15 cellular contexts compared by ENCODE assay signal in genomic region chr22:20060700-20061480, GRCh38. TPM values are rescaled to one million over a fixed set of nuclear protein-coding genes. Genes with fewer than 3 reads are reported as not detected.
DNase-seq lines count a peak whose midpoint lies in the region; ATAC-seq and TF ChIP-seq lines count a peak whose summit lies in the region.
"Had no signal": no experiment of that assay in that cellular context is flagged by ENCODE, and none has a peak within 500 bp of the region (broad histone marks: within the 10 kb centered on the region; RNA-seq: fewer than 3 reads in every experiment).

No MANE protein-coding gene starts in this region.

- H4K91ac ChIP-seq in H9 (ENCODE audit: insufficient read length, low read depth, low read length), result no peak overlapping the region

- H2AK5ac ChIP-seq in H9 (ENCODE audit: insufficient read length, low read length), result no peak overlapping the region

- H2BK12ac ChIP-seq in H9 (ENCODE audit: insufficient read length, low read depth, low read length), result no peak overlapping the region

- H3K9ac ChIP-seq in H9 (ENCODE audit: extremely low read depth, insufficient read length, low read length), result no peak overlapping the region
- no peak overlapping the region for H3K9ac ChIP-seq in endodermal cell (ENCODE audit: extremely low read depth, low read length, poor library complexity, severe bottlenecking)

- H2BK15ac ChIP-seq in H9 (ENCODE audit: low read depth, low read length), result no peak overlapping the region

- H4K5ac ChIP-seq in H9 (ENCODE audit: insufficient read length, low read depth, low read length), result no peak overlapping the region

- H3K9me3 ChIP-seq in H9 (ENCODE audit: control insufficient read depth, low read depth, low read length) (no peaks in the 10 kb centered on the region), endodermal cell (ENCODE audit: control insufficient read depth, low read length) (no peaks in the 10 kb centered on the region)
- H3K9me3 ChIP-seq: suprapubic skin had no signal

- H3K14ac ChIP-seq in H9 (ENCODE audit: insufficient read depth, low read length), result no peak overlapping the region

- no peak overlapping the region for H3K4me3 ChIP-seq in GM06990 (replicated peaks; ENCODE audit: low read depth, low read length)
- H3K4me3 ChIP-seq in endodermal cell (ENCODE audit: low read length), result no peak overlapping the region
- H3K4me3 ChIP-seq: smooth muscle cell, suprapubic skin had no signal

- H3K4me1 Mint-ChIP-seq in H9 (no peaks in the 10 kb centered on the region), endodermal cell (no peaks in the 10 kb centered on the region)

- H3K18ac ChIP-seq in H9 (ENCODE audit: insufficient read length, low read depth, low read length), result no peak overlapping the region

- H3K36me3 ChIP-seq in GM06990 (ENCODE audit: control insufficient read depth, insufficient read depth, low read length) (peaks cover 9% of the 10 kb centered on the region), endodermal cell (ENCODE audit: control insufficient read depth, insufficient read depth, low read length) (no peaks in the 10 kb centered on the region)

- H3K9me3 Mint-ChIP-seq in H9 (no peaks in the 10 kb centered on the region), endodermal cell (no peaks in the 10 kb centered on the region)
- H3K9me3 Mint-ChIP-seq: brain; T-helper 2 cell treated with Interferon-gamma antibody and Interleukin-4, amounts not matched to agents 5 μg/mL and 100 μg/mL, for 36 hours had no signal

- no peaks in the 10 kb centered on the region for H4K20me1 ChIP-seq in H9 (ENCODE audit: control insufficient read depth, insufficient read depth, insufficient read length)

- H2BK5ac ChIP-seq in H9 (ENCODE audit: insufficient read length, low read length), result no peak overlapping the region

- H3T11ph ChIP-seq in H9 (ENCODE audit: low read length), result no peak overlapping the region

- H3K27me3 Mint-ChIP-seq in H9 (ENCODE audit: low read depth) (no peaks in the 10 kb centered on the region; the same call in 1 of the 2 replicates), endodermal cell (ENCODE audit: insufficient read depth) (no peaks in the 10 kb centered on the region)

- H2BK120ac ChIP-seq in H9 (ENCODE audit: low read depth, low read length, poor library complexity, severe bottlenecking), result no peak overlapping the region

- no peak for ATAC-seq in GM21367 (IDR thresholded peaks at IDR 0.05; ENCODE audit: unreplicated experiment)

- no peak overlapping the region for H3K27ac Mint-ChIP-seq in H9
- no peak overlapping the region for H3K27ac Mint-ChIP-seq in endodermal cell
- H3K27ac Mint-ChIP-seq: brain; T-helper 2 cell treated with Interferon-gamma antibody and Interleukin-4, amounts not matched to agents 5 μg/mL and 100 μg/mL, for 36 hours had no signal

- no peak overlapping the region for H3K4ac ChIP-seq in H9 (ENCODE audit: low read depth, low read length)

- H3K4me1 ChIP-seq in H9 (ENCODE audit: insufficient read depth, low read length) (no peaks in the 10 kb centered on the region), endodermal cell (ENCODE audit: control insufficient read depth, insufficient read depth, low read length) (no peaks in the 10 kb centered on the region)

- H3K56ac ChIP-seq in H9 (ENCODE audit: insufficient read length, low read depth, low read length), result no peak overlapping the region

- no peak overlapping the region for H2AFZ ChIP-seq in H9 (ENCODE audit: low read length)

- H3K36me3 Mint-ChIP-seq in H9 (ENCODE audit: insufficient read depth in 1 of 3, low read depth in 3 of 3), result peaks cover 0 to 5% (median 3%) of the 10 kb centered on the region in 3 experiments; a peak in 2 of 7 replicates
- H3K36me3 Mint-ChIP-seq in endodermal cell (ENCODE audit: low read depth), result peaks cover 11% of the 10 kb centered on the region

- no peak overlapping the region for H3K4me2 ChIP-seq in H9 (ENCODE audit: insufficient read depth, insufficient read length, low read length)
- H3K4me2 ChIP-seq: smooth muscle cell had no signal

- H3K23ac ChIP-seq in H9 (ENCODE audit: insufficient read length, low read depth, low read length), result no peak overlapping the region

- no peak overlapping the region for H4K8ac ChIP-seq in H9 (replicated peaks; ENCODE audit: insufficient read length, low read depth, low read length)

- H3K23me2 ChIP-seq in H9 (ENCODE audit: insufficient read length, low read depth, low read length, poor library complexity, severe bottlenecking), result no peaks in the 10 kb centered on the region

- H3K27ac ChIP-seq in H9 (ENCODE audit: insufficient read length, low read depth, low read length) (no peak overlapping the region), endodermal cell (ENCODE audit: low read depth, low read length) (no peak overlapping the region)
- H3K27ac ChIP-seq: suprapubic skin had no signal

- no peaks in the 10 kb centered on the region for H3K79me1 ChIP-seq in H9 (ENCODE audit: insufficient read depth, low read depth, low read length, poor library complexity, severe bottlenecking)

- TF ChIP-seq CTCF in GM06990 (IDR thresholded peaks at IDR 0.05; ENCODE audit: insufficient read depth, low read length, poor library complexity, severe bottlenecking) (peak; percentile 45), H9 (conservative IDR thresholded peaks at IDR 0.05) (peak; percentile 54), endodermal cell (conservative IDR thresholded peaks at IDR 0.05) (peak; percentile 54)

- H2BK20ac ChIP-seq in H9 (ENCODE audit: low read depth, low read length, poor library complexity, severe bottlenecking), result no peak overlapping the region

- no peaks in the 10 kb centered on the region for H3K79me2 ChIP-seq in H9 (ENCODE audit: insufficient read depth, low read length)

- H3K27me3 ChIP-seq in GM06990 (replicated peaks; ENCODE audit: control insufficient read depth, insufficient read depth, low read length) (no peaks in the 10 kb centered on the region), H9 (ENCODE audit: insufficient read depth, low read length) (no peaks in the 10 kb centered on the region), endodermal cell (ENCODE audit: control insufficient read depth, insufficient read depth, low read length, poor library complexity, severe bottlenecking) (no peaks in the 10 kb centered on the region)
- H3K27me3 ChIP-seq: suprapubic skin had no signal

- DNase-seq in GM06990 (ENCODE audit: extremely low read depth, insufficient read length), result no peak
- no peak for DNase-seq in H9
- DNase-seq in endodermal cell, result no peak
- no peak for DNase-seq in T-helper 9 cell
- DNase-seq: activated CD4-positive, alpha-beta T cell treated with anti-CD3 and anti-CD28 coated beads, Interleukin-2, amount 50 U/mL, for 4 hours; activated effector memory CD4-positive, alpha-beta T cell treated with Interleukin-2 at 50 U/mL for 16 hours; KG1; NCI-H1694; NCI-H526; occipital lobe had no signal

- H3K4me3 Mint-ChIP-seq in H9, result no peak overlapping the region
- H3K4me3 Mint-ChIP-seq in endodermal cell, result no peak overlapping the region
- H3K4me3 Mint-ChIP-seq: brain; T-helper 2 cell treated with Interferon-gamma antibody and Interleukin-4, amounts not matched to agents 5 μg/mL and 100 μg/mL, for 36 hours had no signal

- no CpG with 5 or more reads among the region's 10 CpGs for WGBS in H9 (ENCODE audit: extremely low coverage, insufficient read length, low lambda C conversion rate)
- 90 to 92% methylated on average over 6 to 10 of the region's 10 CpGs for WGBS in endodermal cell (ENCODE audit: insufficient coverage in 1 of 2, insufficient read length in 1 of 2), 2 experiments

RNA-seq across cellular contexts. Expression of gene DGCR8, which starts 19.2 kb away (rescaled TPM):
- total RNA-seq in H9 (2021) (71.2 and 74.5 TPM in 2 replicates), endodermal cell (10 to 100 TPM; 61.3 to 76.1 TPM)
- polyA plus RNA-seq in endodermal cell (2013, experiment 1 of 2), result 43.6 TPM
- 34.4 TPM for polyA plus RNA-seq in endodermal cell (2013, experiment 2 of 2)

RNA-seq across cellular contexts. Expression of gene TANGO2, which starts 40.0 kb away (rescaled TPM):
- total RNA-seq in H9 (2021) (14.6 and 22.9 TPM in 2 replicates), endodermal cell (10 to 100 TPM; 19.9 to 21.8 TPM)
- 8.5 TPM for polyA plus RNA-seq in endodermal cell (2013, experiment 1 of 2)
- polyA plus RNA-seq in endodermal cell (2013, experiment 2 of 2), result 9.2 TPM

RNA-seq across cellular contexts. Expression of gene ARVCF, which starts 44.3 kb away (rescaled TPM):
- total RNA-seq in H9 (2021) (40.7 and 41.1 TPM in 2 replicates), endodermal cell (10 to 100 TPM; 48.3 to 61.3 TPM)
- polyA plus RNA-seq in endodermal cell (2013, experiment 1 of 2), result 71.1 TPM
- 66.0 TPM for polyA plus RNA-seq in endodermal cell (2013, experiment 2 of 2)

RNA-seq across cellular contexts. Expression of gene RANBP1, which starts 55.0 kb away (rescaled TPM):
- total RNA-seq in H9 (2021) (522 and 531 TPM in 2 replicates), endodermal cell (100 to 1,000 TPM; 320 to 415 TPM)
- 514 TPM for polyA plus RNA-seq in endodermal cell (2013, experiment 1 of 2)
- polyA plus RNA-seq in endodermal cell (2013, experiment 2 of 2), result 506 TPM

RNA-seq across cellular contexts. Expression of gene TRMT2A, which starts 56.1 kb away (rescaled TPM):
- 58.2 and 65.0 TPM in 2 replicates for total RNA-seq in H9 (2021)
- total RNA-seq in endodermal cell, result 10 to 100 TPM; 45.6 to 55.2 TPM
- 44.3 TPM for polyA plus RNA-seq in endodermal cell (2013, experiment 1 of 2)
- 33.8 TPM for polyA plus RNA-seq in endodermal cell (2013, experiment 2 of 2)
